ENCODE assay signal across 8 cellular contexts in the genomic region with DNA sequence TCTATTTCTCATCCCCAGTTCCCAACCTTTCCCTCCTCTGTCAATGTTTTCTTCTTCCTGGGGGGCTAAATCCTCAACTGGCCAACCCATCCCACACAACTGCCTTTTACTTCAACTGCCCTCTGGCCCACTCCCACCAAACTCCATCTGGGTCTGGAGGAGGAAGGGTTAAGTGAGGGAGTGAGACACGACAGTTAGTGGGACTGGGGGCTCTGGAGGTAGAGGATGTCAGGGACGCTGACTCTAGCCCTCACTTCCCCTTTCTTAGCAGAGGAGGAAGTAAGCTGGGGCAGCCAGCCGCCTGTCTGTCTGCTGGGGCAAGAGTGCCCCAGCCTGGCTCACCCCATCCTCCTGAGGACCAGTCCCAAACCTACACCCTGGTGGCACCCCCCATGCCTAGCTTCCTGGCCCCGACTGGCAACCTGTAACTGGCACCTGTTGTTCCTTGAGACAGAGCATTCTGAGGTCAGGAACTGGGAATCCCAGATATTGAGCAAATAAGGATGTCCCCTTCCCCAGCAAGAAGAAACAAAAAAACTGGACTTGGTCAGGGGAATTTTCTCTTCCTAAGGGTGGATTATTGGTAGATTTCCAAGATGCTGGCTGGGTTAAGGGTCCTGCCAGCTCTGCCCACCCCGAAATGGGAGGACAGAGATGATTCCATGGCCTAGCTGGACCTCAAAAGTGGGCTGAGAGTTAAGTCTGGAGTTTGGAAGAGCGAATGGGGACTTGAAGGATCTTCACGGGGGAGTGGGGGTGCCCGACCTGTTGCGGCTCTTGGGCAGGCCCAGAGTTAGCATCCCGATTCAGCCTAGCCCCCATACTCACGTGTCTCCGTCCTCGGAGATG. TPM values are rescaled to one million over a fixed set of nuclear protein-coding genes. Genes with fewer than 3 reads are reported as not detected.
DNase-seq lines count a peak whose midpoint lies in the region; ATAC-seq and TF ChIP-seq lines count a peak whose summit lies in the region.

No MANE protein-coding gene starts in this region.

- in situ Hi-C loops in GM13976 (cut with MboI; ENCODE audit: low sequenced_read_pairs, unreplicated experiment), result no loop called here
- in situ Hi-C loops in ACHN (cut with HindIII; ENCODE audit: low pct_ligation_motif_present, low pct_unique_long_range_greater_than_20kb, low sequenced_read_pairs), result no loop called here

- H3K9me3 Mint-ChIP-seq in dendritic cell treated with granulocyte-macrophage colony-stimulating factor and Interleukin-4, amounts not matched to agents 40 ng/mL and 50 ng/mL, for 4 days, result no peaks in the 10 kb centered on the region

- peak overlapping the region; percentile 97 for H3K4me3 Mint-ChIP-seq in dendritic cell treated with granulocyte-macrophage colony-stimulating factor and Interleukin-4, amounts not matched to agents 40 ng/mL and 50 ng/mL, for 4 days

- peaks cover 60% of the 10 kb centered on the region for H3K36me3 Mint-ChIP-seq in dendritic cell treated with granulocyte-macrophage colony-stimulating factor and Interleukin-4, amounts not matched to agents 40 ng/mL and 50 ng/mL, for 4 days (ENCODE audit: low read depth)

- H3K27ac Mint-ChIP-seq in dendritic cell treated with granulocyte-macrophage colony-stimulating factor and Interleukin-4, amounts not matched to agents 40 ng/mL and 50 ng/mL, for 4 days, result peak overlapping the region; percentile 90

- DNase-seq in GM13976 (ENCODE audit: low spot score), result peak; percentile 70
- peak; percentile 9 for DNase-seq in SK-N-DZ (ENCODE audit: low spot score)
- peak; percentile 63 for DNase-seq in ureter (ENCODE audit: low spot score)
- no peak for DNase-seq in SHP77 (lab: John Stamatoyannopoulos, UW)
- DNase-seq in ACHN, result no peak

- peak overlapping the region; percentile 91 for H3K4me3 ChIP-seq in mononuclear cell (ENCODE audit: low read length)

- H3K27me3 Mint-ChIP-seq in dendritic cell treated with granulocyte-macrophage colony-stimulating factor and Interleukin-4, amounts not matched to agents 40 ng/mL and 50 ng/mL, for 4 days, result peaks cover 16% of the 10 kb centered on the region

- peak; percentile 25 for ATAC-seq in HG02798 (IDR thresholded peaks at IDR 0.05; ENCODE audit: poor library complexity, unreplicated experiment)

- no peaks in the 10 kb centered on the region for H3K9me3 ChIP-seq in mononuclear cell (ENCODE audit: low read depth, low read length)

- no peak for TF ChIP-seq CTCF in GM13976 (IDR thresholded peaks at IDR 0.05; ENCODE audit: borderline replicate concordance, control extremely low read depth, extremely low read depth, insufficient read depth, missing control alignments)

- peaks cover 9% of the 10 kb centered on the region for H3K27me3 ChIP-seq in mononuclear cell (ENCODE audit: insufficient read depth, low read length)

- intact Hi-C loops in dendritic cell treated with granulocyte-macrophage colony-stimulating factor and Interleukin-4, amounts not matched to agents 40 ng/mL and 50 ng/mL, for 4 days (cut with micrococcal nuclease), result loop anchor here (5.0 kb wide), 2 partner anchors 167 to 188 kb away; no protein-coding TSS in a partner anchor

- peaks cover 62% of the 10 kb centered on the region for H3K4me1 ChIP-seq in mononuclear cell (ENCODE audit: insufficient read depth, low read length)

- peaks cover 58% of the 10 kb centered on the region for H3K4me1 Mint-ChIP-seq in dendritic cell treated with granulocyte-macrophage colony-stimulating factor and Interleukin-4, amounts not matched to agents 40 ng/mL and 50 ng/mL, for 4 days (ENCODE audit: low read depth)

RNA-seq across cellular contexts. Expression of gene NFKBIE, which starts 1.0 kb away (rescaled TPM):
- 17.0 and 22.0 TPM in 2 replicates for polyA plus RNA-seq in SK-N-DZ (2014; cell fraction: cytosol; rRNA removed)
- polyA plus RNA-seq in SK-N-DZ (2014; cell fraction: nucleus; rRNA removed), result 19.9 and 24.9 TPM in 2 replicates
- 125 TPM for total RNA-seq in mononuclear cell
- total RNA-seq in ureter, result 8.0 TPM

RNA-seq across cellular contexts. Expression of gene TMEM151B, which starts 5.9 kb away (rescaled TPM):
- polyA plus RNA-seq in SK-N-DZ (2014; cell fraction: cytosol; rRNA removed), result 32.0 and 34.0 TPM in 2 replicates
- polyA plus RNA-seq in SK-N-DZ (2014; cell fraction: nucleus; rRNA removed), result 61.6 and 74.8 TPM in 2 replicates
- total RNA-seq in mononuclear cell, result not detected
- total RNA-seq in ureter, result not detected

RNA-seq across cellular contexts. Expression of gene SLC35B2, which starts 7.0 kb away (rescaled TPM):
- 52.7 and 59.7 TPM in 2 replicates for polyA plus RNA-seq in SK-N-DZ (2014; cell fraction: cytosol; rRNA removed)
- 39.2 and 41.2 TPM in 2 replicates for polyA plus RNA-seq in SK-N-DZ (2014; cell fraction: nucleus; rRNA removed)
- total RNA-seq in mononuclear cell, result 8.2 TPM
- total RNA-seq in ureter, result 33.6 TPM

RNA-seq across cellular contexts. Expression of gene HSP90AB1, which starts 17.5 kb away (rescaled TPM):
- 1,614 and 1,776 TPM in 2 replicates for polyA plus RNA-seq in SK-N-DZ (2014; cell fraction: cytosol; rRNA removed)
- 579 and 767 TPM in 2 replicates for polyA plus RNA-seq in SK-N-DZ (2014; cell fraction: nucleus; rRNA removed)
- total RNA-seq in mononuclear cell, result 442 TPM
- total RNA-seq in ureter, result 936 TPM

RNA-seq across cellular contexts. Expression of gene SLC29A1, which starts 41.0 kb away (rescaled TPM):
- polyA plus RNA-seq in SK-N-DZ (2014; cell fraction: cytosol; rRNA removed), result 53.3 and 54.4 TPM in 2 replicates
- polyA plus RNA-seq in SK-N-DZ (2014; cell fraction: nucleus; rRNA removed), result 213 and 272 TPM in 2 replicates
- total RNA-seq in mononuclear cell (4.4 TPM), ureter (58.1 TPM)

Comparison
In these comparisons a context has a peak if more than half of its experiments do, and no peak if none do; other contexts are left out.
1. DNase-seq: peak in GM13976 (single experiment), SK-N-DZ (single experiment) and ureter (single experiment); none in SHP77 (0 of 2) and ACHN (single experiment).
2. RNA of gene NFKBIE, which starts 1.0 kb away (total RNA-seq): 125 TPM in mononuclear cell (single experiment); 8.0 TPM in ureter (single experiment); every median in the first group is over 10 times any median in the second.